23 cellular contexts compared by ENCODE assay signal in genomic region chrX:149476513-149476912, GRCh38. TPM values are rescaled to one million over a fixed set of nuclear protein-coding genes. Genes with fewer than 3 reads are reported as not detected.
DNase-seq lines count a peak whose midpoint lies in the region; ATAC-seq and FAIRE-seq lines count a peak whose summit lies in the region.
"Had no signal": no experiment of that assay in that cellular context is flagged by ENCODE, and none has a peak within 500 bp of the region (broad histone marks: within the 10 kb centered on the region; RNA-seq: fewer than 3 reads in every experiment).

No MANE protein-coding gene starts in this region.

- no peaks in the 10 kb centered on the region for H3K9me3 Mint-ChIP-seq in activated T-helper 17 cell treated with anti-CD3 and anti-CD28 coated beads, Interleukin-2, amount 50 U/mL, for 72 hours
- H3K9me3 Mint-ChIP-seq: activated naive CD4-positive, alpha-beta T cell treated with anti-CD3 and anti-CD28 coated beads, Interleukin-2, amount 50 U/mL, for 72 hours; dendritic cell treated with granulocyte-macrophage colony-stimulating factor and Interleukin-4, amounts not matched to agents 40 ng/mL and 50 ng/mL, for 4 days had no signal

- H3K27ac ChIP-seq in small intestine (ENCODE audit: low read depth in 1 of 2, low read length in 1 of 2), result no peak overlapping the region
- H3K27ac ChIP-seq: brain microvascular endothelial cell, lower lobe of right lung, parathyroid adenoma, skin epidermis, tibial artery had no signal

- no peaks in the 10 kb centered on the region for H3K4me1 ChIP-seq in small intestine (ENCODE audit: control insufficient read depth in 2 of 2, insufficient read depth in 1 of 2, low read depth in 1 of 2, low read length in 1 of 2)
- H3K4me1 ChIP-seq: lower lobe of right lung, parathyroid adenoma, tibial artery had no signal

- no peaks in the 10 kb centered on the region for H3K9me3 ChIP-seq in small intestine (ENCODE audit: control insufficient read depth, low read depth)
- H3K9me3 ChIP-seq: lower lobe of right lung, tibial artery had no signal

- no peaks in the 10 kb centered on the region for H3K27me3 ChIP-seq in small intestine (ENCODE audit: control insufficient read depth in 2 of 2, insufficient read depth in 2 of 2, low read length in 2 of 2)
- H3K27me3 ChIP-seq: brain microvascular endothelial cell, tibial artery had no signal

- no peak overlapping the region for H3K4me3 ChIP-seq in small intestine (ENCODE audit: low read depth in 1 of 2, low read length in 2 of 2)
- H3K4me3 ChIP-seq: lower lobe of right lung, skin epidermis, tibial artery had no signal

- peak overlapping the region; percentile 28 for H3K27ac Mint-ChIP-seq in activated T-helper 17 cell treated with anti-CD3 and anti-CD28 coated beads, Interleukin-2, amount 50 U/mL, for 72 hours
- H3K27ac Mint-ChIP-seq: activated naive CD4-positive, alpha-beta T cell treated with anti-CD3 and anti-CD28 coated beads, Interleukin-2, amount 50 U/mL, for 72 hours; dendritic cell treated with granulocyte-macrophage colony-stimulating factor and Interleukin-4, amounts not matched to agents 40 ng/mL and 50 ng/mL, for 4 days had no signal

- peaks cover 0 to 5% of the 10 kb centered on the region in 2 donors for H3K36me3 ChIP-seq in small intestine (ENCODE audit: control insufficient read depth in 2 of 2, insufficient read depth in 2 of 2, low read length in 2 of 2)
- H3K36me3 ChIP-seq: brain microvascular endothelial cell had no signal

- H3K4me1 Mint-ChIP-seq in activated T-helper 17 cell treated with anti-CD3 and anti-CD28 coated beads, Interleukin-2, amount 50 U/mL, for 72 hours, result no peaks in the 10 kb centered on the region

- 57 to 95% (median 88%) methylated on average over 2 of the region's 2 CpGs for WGBS in small intestine, 3 donors

- H3K36me3 Mint-ChIP-seq in activated T-helper 17 cell treated with anti-CD3 and anti-CD28 coated beads, Interleukin-2, amount 50 U/mL, for 72 hours (ENCODE audit: low read depth), result peaks cover 43% of the 10 kb centered on the region
- H3K36me3 Mint-ChIP-seq: activated naive CD4-positive, alpha-beta T cell treated with anti-CD3 and anti-CD28 coated beads, Interleukin-2, amount 50 U/mL, for 72 hours had no signal

- FAIRE-seq in small intestine (lab: Jason Lieb, UNC), result no peak

- H3K27me3 Mint-ChIP-seq in activated T-helper 17 cell treated with anti-CD3 and anti-CD28 coated beads, Interleukin-2, amount 50 U/mL, for 72 hours, result no peaks in the 10 kb centered on the region

- DNase-seq in NCI-H1105 (lab: John Stamatoyannopoulos, UW) (no peak), small intestine (no peak), SW 1271 (lab: John Stamatoyannopoulos, UW) (no peak), GM19238 (ENCODE audit: insufficient read length, low spot score) (no peak)
- DNase-seq: activated CD4-positive, alpha-beta T cell treated with anti-CD3 and anti-CD28 coated beads for 4 hours; activated T-cell treated with anti-CD3 and anti-CD28 coated beads for 4 hours; brain microvascular endothelial cell; Calu3; HCEC 1CT; lower lobe of right lung; NCI-H187; NCI-H446 treated with DMSO at 0.1 percent for 48 hours; T-helper 9 cell; tibial artery had no signal

- ATAC-seq in GM18868 (IDR thresholded peaks at IDR 0.05; ENCODE audit: unreplicated experiment), result peak; percentile 84
- ATAC-seq in GM21515 (IDR thresholded peaks at IDR 0.05; ENCODE audit: unreplicated experiment), result peak; percentile 70
- peak; percentile 61 for ATAC-seq in HG03159 (IDR thresholded peaks at IDR 0.05; ENCODE audit: unreplicated experiment)
- ATAC-seq in activated T-helper 17 cell treated with anti-CD3 and anti-CD28 coated beads, Interleukin-2, amount 50 U/mL, for 72 hours (replicated peaks), result no peak
- ATAC-seq: activated naive CD4-positive, alpha-beta T cell treated with anti-CD3 and anti-CD28 coated beads, Interleukin-2, amount 50 U/mL, for 72 hours; esophagus mucosa; lower lobe of right lung had no signal

- H3K4me3 Mint-ChIP-seq in activated T-helper 17 cell treated with anti-CD3 and anti-CD28 coated beads, Interleukin-2, amount 50 U/mL, for 72 hours, result no peak overlapping the region
- H3K4me3 Mint-ChIP-seq: dendritic cell treated with granulocyte-macrophage colony-stimulating factor and Interleukin-4, amounts not matched to agents 40 ng/mL and 50 ng/mL, for 4 days had no signal

RNA-seq across cellular contexts. Expression of gene IDS, which starts 28.6 kb away (rescaled TPM):
- 100 to 1,000 TPM in 1 of 2 donors, 10 to 100 TPM in 1; 91.4 to 127 TPM for total RNA-seq in activated T-helper 17 cell treated with anti-CD3 and anti-CD28 coated beads, Interleukin-2, amount 50 U/mL, for 72 hours
- polyA plus RNA-seq in small intestine, result 10 to 100 TPM; 21.7 to 41.1 (median 31.3) TPM
